In genomic region chr5:176912115-176912514, GRCh38 we compare ENCODE assay signal across 21 cellular contexts. TPM values are rescaled to one million over a fixed set of nuclear protein-coding genes. Genes with fewer than 3 reads are reported as not detected.
DNase-seq lines count a peak whose midpoint lies in the region; ATAC-seq, FAIRE-seq and TF ChIP-seq lines count a peak whose summit lies in the region.
"Had no signal": no experiment of that assay in that cellular context is flagged by ENCODE, and none has a peak within 500 bp of the region (broad histone marks: within the 10 kb centered on the region; RNA-seq: fewer than 3 reads in every experiment).

No MANE protein-coding gene starts in this region.

- TF ChIP-seq EP300 in K562 (IDR thresholded peaks at IDR 0.05; ENCODE audit: low read length), result no peak

- no peaks in the 10 kb centered on the region; the same call in 1 of the 2 replicates for H4K20me1 ChIP-seq in K562 (replicated peaks; ENCODE audit: control insufficient read depth, insufficient read depth, low read length)

- H3K4me1 Mint-ChIP-seq in activated T-cell treated with anti-CD3 and anti-CD28 coated beads, Interleukin-2, amount 50 U/mL, for 72 hours (ENCODE audit: low read depth), result peaks cover 27% of the 10 kb centered on the region

- intact Hi-C loops in K562 (cut with micrococcal nuclease), result no loop called here

- no TSS peak for BruUV-seq in K562 (replicated peaks; lab: Mats Ljungman, UMichigan)

- POLR2A ChIA-PET in AG04450 (lab: Yijun Ruan, JAX), result interaction anchor here (0.7 kb wide), 4 partner anchors 11 to 346 kb away, joined by 3 to 4 read pairs (median 3); no protein-coding TSS in a partner anchor
- POLR2A ChIA-PET in K562 (lab: Yijun Ruan, JAX), result interaction anchor here (0.6 to 3.6 kb wide), 4 partner anchors 10 to 126 kb away, joined by 3 to 28 read pairs (median 4); partner anchors contain the start of gene HK3

- no peak for FAIRE-seq in K562 (lab: Jason Lieb, UNC)
- FAIRE-seq: GM12878, H1, HepG2 had no signal

- H3K4me1 ChIP-seq in K562 (replicated peaks in 1 of 2; ENCODE audit: control insufficient read depth in 2 of 2, insufficient read depth in 2 of 2, low read length in 2 of 2), result peaks cover 0 to 24% of the 10 kb centered on the region in 2 experiments; a peak in 2 of 5 replicates
- no peaks in the 10 kb centered on the region for H3K4me1 ChIP-seq in mesodermal cell (ENCODE audit: control insufficient read depth, insufficient read depth, low read length, poor library complexity, severe bottlenecking)
- H3K4me1 ChIP-seq: BE2C had no signal

- CTCF ChIA-PET in AG04450 (lab: Charles Lee), result interaction anchor here (0.5 to 3.6 kb wide), 4 partner anchors 251 to 269 kb away, joined by 3 to 14 read pairs (median 3); no protein-coding TSS in a partner anchor
- CTCF ChIA-PET in K562 (lab: Yijun Ruan, JAX; ENCODE audit: low intra/inter-chr PET ratio), result no interaction called here

- H3K4me3 Mint-ChIP-seq in activated T-cell treated with anti-CD3 and anti-CD28 coated beads, Interleukin-2, amount 50 U/mL, for 72 hours, result no peak overlapping the region
- H3K4me3 Mint-ChIP-seq: CD4-positive, CD25-positive, alpha-beta regulatory T cell; CD8-positive, alpha-beta memory T cell; H9 had no signal

- ATAC-seq in activated T-cell treated with anti-CD3 and anti-CD28 coated beads, Interleukin-2, amount 50 U/mL, for 72 hours (replicated peaks in 1 of 2), result no peak
- ATAC-seq in K562, result peak; percentile 67
- ATAC-seq: GM12878, HepG2 had no signal

- H3K9me1 ChIP-seq in K562 (ENCODE audit: control insufficient read depth, insufficient read depth, low read length), result peaks cover 3% of the 10 kb centered on the region

- H3K27me3 ChIP-seq in AG04450 (ENCODE audit: control insufficient read depth, insufficient read depth, low read length), result no peaks in the 10 kb centered on the region
- no peaks in the 10 kb centered on the region for H3K27me3 ChIP-seq in K562 (ENCODE audit: control insufficient read depth in 2 of 2, insufficient read depth in 2 of 2, low read length in 2 of 2)
- H3K27me3 ChIP-seq: BE2C had no signal

- H3K9ac ChIP-seq in K562 (ENCODE audit: insufficient read depth in 1 of 2, low read depth in 2 of 2, low read length in 2 of 2), result no peak overlapping the region

- 0 out of 2 replicates have a peak overlapping the region, but pooled peaks have one; percentile 0 for H3K4me2 ChIP-seq in K562 (ENCODE audit: insufficient read depth, low read length)

- H3K9me3 ChIP-seq in AG04450 (ENCODE audit: control insufficient read depth, insufficient read depth, low read length) (no peaks in the 10 kb centered on the region), K562 (replicated peaks; ENCODE audit: control insufficient read depth, insufficient read depth, low read depth, low read length) (no peaks in the 10 kb centered on the region), mesodermal cell (ENCODE audit: control insufficient read depth, low read length) (no peaks in the 10 kb centered on the region)
- H3K9me3 ChIP-seq: BE2C had no signal

- no peak for TF ChIP-seq POLR2A in K562 (conservative IDR thresholded peaks at IDR 0.05)

- no peak for DNase-seq in activated T-cell treated with anti-CD3 and anti-CD28 coated beads, Interleukin-2, amount 50 U/mL, for 72 hours
- DNase-seq in activated T-cell treated with anti-CD3 and anti-CD28 coated beads for 4 hours (no peak), AG04450 (ENCODE audit: low read depth, low spot score) (peak; percentile 6), K562 (ENCODE audit: extremely low read depth in 1 of 4, low spot score in 3 of 4) (peak in 1 of 4 experiments; percentile 14), NK-92 (lab: John Stamatoyannopoulos, UW; ENCODE audit: unreplicated experiment) (no peak)
- DNase-seq: BE2C; C1 segment of cervical spinal cord; CD4-positive, CD25-positive, alpha-beta regulatory T cell; CD8-positive, alpha-beta memory T cell; COR-L47; DMS 273 treated with DMSO at 0.1 percent for 48 hours; DMS53; DND-41; EL; H9 had no signal

- H3K27ac ChIP-seq in AG04450 (ENCODE audit: low read depth, low read length) (no peak overlapping the region), K562 (ENCODE audit: extremely low read depth, low read depth, low read length) (no peak overlapping the region), mesodermal cell (ENCODE audit: low read depth, low read length, severe bottlenecking) (peak overlapping the region; percentile 19)

- TF ChIP-seq RAD21 in K562 (CRISPR knock-in tag; conservative IDR thresholded peaks at IDR 0.05 in 1 of 2, IDR thresholded peaks at IDR 0.05 in 1 of 2), result no peak

- peaks cover 0 to 11% of the 10 kb centered on the region in 2 donors for H3K36me3 Mint-ChIP-seq in activated T-cell treated with anti-CD3 and anti-CD28 coated beads, Interleukin-2, amount 50 U/mL, for 72 hours (ENCODE audit: insufficient read depth in 2 of 2)

- H3K9me3 Mint-ChIP-seq in activated T-cell treated with anti-CD3 and anti-CD28 coated beads, Interleukin-2, amount 50 U/mL, for 72 hours, result no peaks in the 10 kb centered on the region
- H3K9me3 Mint-ChIP-seq: CD4-positive, CD25-positive, alpha-beta regulatory T cell; CD8-positive, alpha-beta memory T cell; H9 had no signal

- H3K4me3 ChIP-seq in AG04450 (ENCODE audit: low read depth, low read length), result no peak overlapping the region
- H3K4me3 ChIP-seq in K562, result no peak overlapping the region
- no peak overlapping the region for H3K4me3 ChIP-seq in mesodermal cell (ENCODE audit: extremely low read depth, insufficient read depth, low read length, poor library complexity, severe bottlenecking)
- H3K4me3 ChIP-seq: GM12878 had no signal

- H3K27ac Mint-ChIP-seq in activated T-cell treated with anti-CD3 and anti-CD28 coated beads, Interleukin-2, amount 50 U/mL, for 72 hours, result peak overlapping the region; percentile 54
- H3K27ac Mint-ChIP-seq: CD8-positive, alpha-beta memory T cell had no signal

- no peaks in the 10 kb centered on the region; the same call in 2 of the 3 replicates for H3K79me2 ChIP-seq in K562 (ENCODE audit: control insufficient read depth, insufficient read depth, low read length)

- no peak for TF ChIP-seq CTCF in AG04450 (IDR thresholded peaks at IDR 0.05; ENCODE audit: low read depth, low read length)
- TF ChIP-seq CTCF in K562 (IDR thresholded peaks at IDR 0.05 in 2 of 3, conservative IDR thresholded peaks at IDR 0.05 in 1 of 3; ENCODE audit: insufficient read depth in 2 of 3, low read depth in 1 of 3, low read length in 3 of 3), result no peak

- no peaks in the 10 kb centered on the region for H3K27me3 Mint-ChIP-seq in activated T-cell treated with anti-CD3 and anti-CD28 coated beads, Interleukin-2, amount 50 U/mL, for 72 hours (ENCODE audit: low read depth)
- H3K27me3 Mint-ChIP-seq: CD4-positive, CD25-positive, alpha-beta regulatory T cell; CD8-positive, alpha-beta memory T cell had no signal

- 10% methylated on average over 2 of the region's 2 CpGs for WGBS in K562 (ENCODE audit: insufficient coverage, low coverage, missing lambda C conversion rate)
- WGBS in mesodermal cell (ENCODE audit: insufficient coverage in 2 of 2), 2 experiments, result 100% methylated on average over 2 of the region's 2 CpGs; no CpG with 5 or more reads in 1 of the 2 experiments

- H2AFZ ChIP-seq in K562 (ENCODE audit: low read depth, low read length), result no peak overlapping the region

- H3K36me3 ChIP-seq in K562 (ENCODE audit: control insufficient read depth, insufficient read depth, low read length) (peaks cover 62% of the 10 kb centered on the region), mesodermal cell (ENCODE audit: control insufficient read depth, insufficient read depth, low read length) (peaks cover 29% of the 10 kb centered on the region)

- in situ Hi-C loops in K562 (cut with MboI), result no loop called here

TF ChIP-seq in K562, 482 proteins besides CTCF, POLR2A, EP300 and RAD21 (continues in another document):
- TF ChIP-seq THRAP3 (IDR thresholded peaks at IDR 0.05; ENCODE audit: borderline replicate concordance) (no peak), ZNF316 (IDR thresholded peaks at IDR 0.05) (no peak), CBFA2T2 (conservative IDR thresholded peaks at IDR 0.05) (peak; percentile 28; the same call in 1 of the 2 replicates), IFI16 (CRISPR knock-in tag; IDR thresholded peaks at IDR 0.05) (no peak)

RNA-seq across cellular contexts. Expression of gene HK3, which starts 13.0 kb away (rescaled TPM):
- total RNA-seq in activated T-cell treated with anti-CD3 and anti-CD28 coated beads, Interleukin-2, amount 50 U/mL, for 72 hours, result under 1 TPM; 0.46 to 0.81 TPM
- polyA plus RNA-seq in AG04450 (2011; rRNA removed) (not detected in 2 replicates), K562 (2011; rRNA removed) (not detected in 2 replicates), K562 (2014; fragmentation: Illumina TruSeq; extraction: Trizol) (not detected in 2 replicates), K562 (2014; fragmentation: Nextera tagmentation; extraction: Ambion mirVana) (not detected), K562 (2014; rRNA removed) (not detected in 2 replicates)
- polyA minus RNA-seq in AG04450 (2011; rRNA and poly(A)+ RNA removed), result not detected in 2 replicates
- total RNA-seq in K562 (2011; cell fraction: chromatin; rRNA removed; ENCODE audit: low replicate concordance), result not detected in 2 replicates
- total RNA-seq in K562 (2011; cell fraction: nucleolus; rRNA removed), result not detected in 2 replicates
- total RNA-seq in K562 (2011; cell fraction: nucleoplasm; rRNA removed), result not detected in 2 replicates
- total RNA-seq in K562 (2014; rRNA removed) (0.08 TPM in 1 of 2 replicates, not detected in the other), K562 (2014; rRNA removed; fragmentation: Illumina TruSeq; extraction: Trizol) (not detected in 2 replicates), K562 (2015; rRNA removed; fragmentation: Illumina TruSeq; extraction: Trizol) (not detected in 2 replicates), K562 (2021) (0.16 TPM in 1 of 2 replicates, not detected in the other)
- not detected in 2 replicates for polyA plus RNA-seq in K562 (2011; cell fraction: cytosol; rRNA removed)
- polyA plus RNA-seq in K562 (2011; cell fraction: nucleus; rRNA removed), result 0.06 and 0.08 TPM in 2 replicates
- not detected in 2 replicates for polyA plus RNA-seq in K562 (2012)
- not detected in 2 replicates for polyA minus RNA-seq in K562 (2011; rRNA and poly(A)+ RNA removed)
- polyA minus RNA-seq in K562 (2011; cell fraction: cytosol; rRNA and poly(A)+ RNA removed), result not detected in 2 replicates
- not detected in 2 replicates for polyA minus RNA-seq in K562 (2011; cell fraction: nucleus; rRNA and poly(A)+ RNA removed)
- polyA plus RNA-seq in mesodermal cell (2013, experiment 1 of 2), result not detected
- not detected for polyA plus RNA-seq in mesodermal cell (2013, experiment 2 of 2)
- total RNA-seq: A172, G401, H1, H9, HepG2 had no signal
- polyA plus RNA-seq: CD8-positive, alpha-beta memory T cell; H1; HepG2 had no signal
